Comparison of ENCODE assay signal across 1 cellular context in the genomic region with DNA sequence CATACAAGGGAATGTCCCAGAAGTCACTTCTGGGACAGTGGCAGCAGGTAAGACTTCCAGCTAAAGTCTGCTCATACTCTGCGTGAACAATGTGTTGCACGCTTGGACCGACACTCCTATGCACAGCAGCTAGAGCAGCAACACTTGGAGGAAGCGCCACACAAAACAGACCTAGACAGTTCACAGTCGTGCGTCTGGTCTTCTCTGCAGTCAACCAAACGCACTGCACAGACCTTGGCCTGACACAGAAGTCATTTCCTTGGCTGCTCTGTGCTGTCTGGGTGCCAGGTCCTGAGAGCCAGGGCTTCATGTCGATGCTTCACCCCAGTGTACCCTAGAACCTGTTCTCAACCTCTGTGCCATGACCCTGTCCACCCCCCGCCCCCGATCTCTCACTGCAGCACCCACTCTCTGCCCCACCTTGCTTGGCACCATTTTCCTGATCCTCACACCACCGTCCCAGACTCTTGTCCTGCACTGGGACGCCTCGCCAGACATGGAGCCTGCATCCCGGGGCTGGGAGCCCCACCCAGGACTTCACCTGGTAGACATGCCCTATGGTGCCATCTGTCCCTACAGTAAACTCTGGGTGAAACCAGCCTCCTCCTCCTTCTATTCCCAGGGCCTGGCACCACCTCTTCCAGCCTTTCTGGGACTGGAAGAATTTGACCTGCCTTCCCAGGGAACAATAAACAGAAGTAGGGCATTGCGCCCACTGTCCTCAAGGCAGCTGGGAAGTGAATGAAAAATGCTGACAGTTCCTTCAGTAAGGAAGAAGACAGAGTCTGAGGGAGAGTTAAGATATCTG.
TF ChIP-seq lines count a peak whose summit lies in the region.

No MANE protein-coding gene starts in this region.

TF ChIP-seq in H1, 55 proteins besides CTCF, POLR2A, EP300 and RAD21 (continued from another document):
- no peak for TF ChIP-seq BRCA1 (IDR thresholded peaks at IDR 0.05; ENCODE audit: low read depth, low read length)
- TF ChIP-seq TAF7 (optimal IDR thresholded peaks at IDR 0.05; ENCODE audit: borderline replicate concordance, low read depth, low read length), result no peak
- no peak for TF ChIP-seq RBBP5 (IDR thresholded peaks at IDR 0.05; ENCODE audit: borderline replicate concordance, low read depth, low read length)
- TF ChIP-seq FOSL1 (IDR thresholded peaks at IDR 0.05; ENCODE audit: insufficient read depth, low read depth, low read length), result no peak
- TF ChIP-seq KDM4A (IDR thresholded peaks at IDR 0.05; ENCODE audit: low read depth, low read length, severe bottlenecking), result no peak
- TF ChIP-seq CBX5 (IDR thresholded peaks at IDR 0.05; ENCODE audit: low read depth, low read length), result no peak
- TF ChIP-seq YY1 (IDR thresholded peaks at IDR 0.05; ENCODE audit: low read depth, low read length), result no peak
- TF ChIP-seq CTBP2 (IDR thresholded peaks at IDR 0.05; ENCODE audit: borderline replicate concordance, insufficient read depth, insufficient read length, low read length), result no peak
- TF ChIP-seq ZNF274 (IDR thresholded peaks at IDR 0.05; ENCODE audit: borderline replicate concordance, extremely low read depth, low read length), result no peak
TF ChIP-seq in H1: peak in this region for 0.
